Comparison of ENCODE assay signal across 29 cellular contexts in the genomic region with DNA sequence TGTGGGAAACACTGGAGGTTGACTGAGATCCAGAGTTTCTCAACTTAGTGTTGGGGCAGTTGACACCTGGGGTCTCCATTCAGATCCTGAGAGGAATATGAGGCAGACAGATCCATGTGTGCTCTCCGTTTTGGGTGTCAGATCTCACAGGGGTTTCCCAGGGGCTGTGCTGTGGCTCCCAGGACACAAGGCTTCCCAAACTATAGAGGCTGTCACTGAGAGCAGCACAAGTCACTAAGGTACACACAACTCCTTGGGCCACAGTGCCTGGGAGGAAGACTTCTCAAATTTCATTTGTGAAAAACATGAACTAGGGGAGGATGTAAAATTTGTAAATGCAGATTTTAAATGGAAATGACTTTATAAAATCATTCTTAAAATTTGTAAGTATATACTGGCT.
"Had no signal": no experiment of that assay in that cellular context is flagged by ENCODE, and none has a peak within 500 bp of the region (broad histone marks: within the 10 kb centered on the region; RNA-seq: fewer than 3 reads in every experiment).

No MANE protein-coding gene starts in this region.

- H3K9me3 Mint-ChIP-seq: activated CD4-positive, alpha-beta memory T cell treated with anti-CD3 and anti-CD28 coated beads for 36 hours; activated CD4-positive, alpha-beta T cell treated with anti-CD3 and anti-CD28 coated beads, Interleukin-2, amount 10 ng/mL, durations not matched to agents 24 days and 14 days; activated T-cell treated with anti-CD3 and anti-CD28 coated beads, Interleukin-2, amount 50 U/mL, for 24 hours; stimulated activated naive CD8-positive, alpha-beta T cell treated with anti-CD3 and anti-CD28 coated beads, Interleukin-15, amount 100 ng/mL, for 72 hours had no signal

- H3K27me3 ChIP-seq: cardiac muscle cell, dorsolateral prefrontal cortex, ovary, tibial artery, upper lobe of right lung had no signal

- DNase-seq: activated CD4-positive, alpha-beta memory T cell treated with anti-CD3 and anti-CD28 coated beads for 36 hours; activated CD4-positive, alpha-beta T cell treated with anti-CD3 and anti-CD28 coated beads, Interleukin-2, amount 10 ng/mL, durations not matched to agents 24 days and 14 days; activated CD8-positive, alpha-beta memory T cell treated with anti-CD3 and anti-CD28 coated beads, Interleukin-2, amount 50 U/mL, for 48 hours; activated gamma-delta T cell; activated naive CD4-positive, alpha-beta T cell treated with anti-CD3 and anti-CD28 coated beads, Interleukin-2, amount 50 U/mL, for 16 hours; activated T-cell treated with anti-CD3 and anti-CD28 coated beads, Interleukin-2, amount 50 U/mL, for 24 hours; amygdala; cerebellar nuclear complex; dorsolateral prefrontal cortex; effector memory CD4-positive, alpha-beta T cell; heart left ventricle; natural killer cell; ovary; retina; small intestine; stimulated activated CD4-positive, alpha-beta T cell treated with anti-CD3 and anti-CD28 coated beads, Interleukin-1b, Interleukin-23, amount 100 ng/mL, for 48 hours; stimulated activated CD4-positive, alpha-beta T cell treated with anti-CD3 and anti-CD28 coated beads, Interleukin-4, amount 100 ng/mL, for 4 hours; stimulated activated CD8-positive, alpha-beta memory T cell treated with anti-CD3 and anti-CD28 coated beads, Interleukin-4, amount 100 ng/mL, for 48 hours; stimulated activated naive CD8-positive, alpha-beta T cell treated with anti-CD3 and anti-CD28 coated beads, Interleukin-15, amount 100 ng/mL, for 72 hours; tibial artery; upper lobe of right lung had no signal

- H3K4me1 ChIP-seq: upper lobe of right lung had no signal

- H3K9me3 ChIP-seq: heart left ventricle, neutrophil, ovary, tibial artery, upper lobe of right lung had no signal

- H3K4me1 Mint-ChIP-seq: activated CD4-positive, alpha-beta T cell treated with anti-CD3 and anti-CD28 coated beads, Interleukin-2, amount 10 ng/mL, durations not matched to agents 24 days and 14 days; natural killer cell; stimulated activated memory B cell treated with anti-CD40 and anti-IgM and Interleukin-4, amounts not matched to agents 10 μg/mL and 1 μg/mL and 100 μg/mL, for 72 hours; stimulated activated naive CD8-positive, alpha-beta T cell treated with anti-CD3 and anti-CD28 coated beads, Interleukin-15, amount 100 ng/mL, for 72 hours had no signal

- H3K27ac Mint-ChIP-seq: activated CD4-positive, alpha-beta memory T cell treated with anti-CD3 and anti-CD28 coated beads for 36 hours; activated CD4-positive, alpha-beta T cell treated with anti-CD3 and anti-CD28 coated beads, Interleukin-2, amount 10 ng/mL, durations not matched to agents 24 days and 14 days; activated T-cell treated with anti-CD3 and anti-CD28 coated beads, Interleukin-2, amount 50 U/mL, for 24 hours; natural killer cell; progenitor cell of endocrine pancreas; stimulated activated memory B cell treated with anti-CD40 and anti-IgM and Interleukin-4, amounts not matched to agents 10 μg/mL and 1 μg/mL and 100 μg/mL, for 72 hours; stimulated activated naive CD8-positive, alpha-beta T cell treated with anti-CD3 and anti-CD28 coated beads, Interleukin-15, amount 100 ng/mL, for 72 hours had no signal

- H3K27me3 Mint-ChIP-seq: activated CD4-positive, alpha-beta memory T cell treated with anti-CD3 and anti-CD28 coated beads for 36 hours; activated T-cell treated with anti-CD3 and anti-CD28 coated beads, Interleukin-2, amount 50 U/mL, for 24 hours; stimulated activated memory B cell treated with anti-CD40 and anti-IgM and Interleukin-4, amounts not matched to agents 10 μg/mL and 1 μg/mL and 100 μg/mL, for 72 hours; stimulated activated naive CD8-positive, alpha-beta T cell treated with anti-CD3 and anti-CD28 coated beads, Interleukin-15, amount 100 ng/mL, for 72 hours had no signal

- ATAC-seq: activated CD4-positive, CD25-positive, alpha-beta regulatory T cell treated with anti-CD3 and anti-CD28 coated beads, Interleukin-2, amount 50 U/mL, for 24 hours; heart left ventricle; natural killer cell; sciatic nerve; stimulated activated memory B cell treated with anti-CD40 and anti-IgM and Interleukin-4, amounts not matched to agents 10 μg/mL and 1 μg/mL and 100 μg/mL, for 72 hours; stimulated activated naive CD8-positive, alpha-beta T cell treated with anti-CD3 and anti-CD28 coated beads, Interleukin-15, amount 100 ng/mL, for 72 hours; upper lobe of right lung had no signal

- H3K36me3 ChIP-seq: cardiac muscle cell, heart left ventricle, neutrophil, ovary, tibial artery, upper lobe of right lung had no signal

- H3K4me3 Mint-ChIP-seq: activated CD4-positive, alpha-beta memory T cell treated with anti-CD3 and anti-CD28 coated beads for 36 hours; activated CD4-positive, alpha-beta T cell treated with anti-CD3 and anti-CD28 coated beads, Interleukin-2, amount 10 ng/mL, durations not matched to agents 24 days and 14 days; activated T-cell treated with anti-CD3 and anti-CD28 coated beads, Interleukin-2, amount 50 U/mL, for 24 hours; natural killer cell; stimulated activated memory B cell treated with anti-CD40 and anti-IgM and Interleukin-4, amounts not matched to agents 10 μg/mL and 1 μg/mL and 100 μg/mL, for 72 hours; stimulated activated naive CD8-positive, alpha-beta T cell treated with anti-CD3 and anti-CD28 coated beads, Interleukin-15, amount 100 ng/mL, for 72 hours had no signal

- H3K4me3 ChIP-seq: cardiac muscle cell, coronary artery, dorsolateral prefrontal cortex, heart left ventricle, ovary, tibial artery, upper lobe of right lung had no signal

- H3K36me3 Mint-ChIP-seq: activated CD4-positive, alpha-beta memory T cell treated with anti-CD3 and anti-CD28 coated beads for 36 hours; natural killer cell; stimulated activated memory B cell treated with anti-CD40 and anti-IgM and Interleukin-4, amounts not matched to agents 10 μg/mL and 1 μg/mL and 100 μg/mL, for 72 hours had no signal

- H3K27ac ChIP-seq: cardiac muscle cell, dorsolateral prefrontal cortex, neutrophil, ovary, tibial artery, upper lobe of right lung, VCaP had no signal
